26 cellular contexts compared by ENCODE assay signal in the genomic region with DNA sequence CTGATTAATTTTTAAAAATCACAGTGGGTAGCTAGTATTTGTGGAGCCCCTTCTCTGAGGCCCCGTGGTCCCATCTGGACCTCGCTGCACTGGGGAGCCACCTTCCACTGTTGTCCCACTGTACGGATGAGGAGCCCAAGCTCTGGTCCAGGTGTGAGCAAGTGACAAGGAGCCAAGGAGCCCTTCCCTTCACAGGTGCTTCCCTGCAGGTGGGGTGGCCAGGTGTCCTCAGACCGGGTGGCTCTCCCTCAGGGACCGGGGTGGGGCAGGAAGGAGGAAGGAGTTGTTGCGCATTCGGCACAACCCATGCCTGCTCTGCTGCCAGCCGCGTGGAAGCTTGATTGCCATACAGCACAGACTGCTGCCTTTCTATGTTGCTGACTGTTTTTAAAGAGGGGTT. TPM values are rescaled to one million over a fixed set of nuclear protein-coding genes. Genes with fewer than 3 reads are reported as not detected.
DNase-seq lines count a peak whose midpoint lies in the region; ATAC-seq and TF ChIP-seq lines count a peak whose summit lies in the region.
"Had no signal": no experiment of that assay in that cellular context is flagged by ENCODE, and none has a peak within 500 bp of the region (broad histone marks: within the 10 kb centered on the region; RNA-seq: fewer than 3 reads in every experiment).

No MANE protein-coding gene starts in this region.

- H3K4me1 Mint-ChIP-seq in chondrocyte (ENCODE audit: low read depth) = no peaks in the 10 kb centered on the region
- H3K4me1 Mint-ChIP-seq: activated CD4-positive, alpha-beta memory T cell treated with anti-CD3 and anti-CD28 coated beads, Interleukin-2, amount 10 ng/mL, durations not matched to agents 7 days and 5 days; immature natural killer cell; mesothelial cell of epicardium; naive thymus-derived CD8-positive, alpha-beta T cell had no signal

- H2BK12ac ChIP-seq in neuronal stem cell (ENCODE audit: low read length) = no peak overlapping the region

- H3K4me3 ChIP-seq in neuronal stem cell (ENCODE audit: low read length in 2 of 2) = no peak overlapping the region
- H3K4me3 ChIP-seq: heart left ventricle, left ventricle myocardium inferior, SJCRH30, thyroid gland had no signal

- no peak overlapping the region for H2AK5ac ChIP-seq in neuronal stem cell (ENCODE audit: low read depth, low read length)

- no peak overlapping the region for H2BK120ac ChIP-seq in neuronal stem cell (ENCODE audit: low read depth, low read length)

- no peaks in the 10 kb centered on the region for H3K36me3 ChIP-seq in neuronal stem cell (replicated peaks in 1 of 2; ENCODE audit: control insufficient read depth in 2 of 2, insufficient read depth in 2 of 2, low read length in 2 of 2)
- H3K36me3 ChIP-seq: heart left ventricle, left ventricle myocardium inferior, SJCRH30, thyroid gland had no signal

- H3K18ac ChIP-seq in neuronal stem cell (ENCODE audit: low read length) = peak overlapping the region; percentile 5

- no peak overlapping the region for H3K4me3 Mint-ChIP-seq in chondrocyte (ENCODE audit: unreplicated experiment)
- H3K4me3 Mint-ChIP-seq: activated CD4-positive, alpha-beta memory T cell treated with anti-CD3 and anti-CD28 coated beads, Interleukin-2, amount 10 ng/mL, durations not matched to agents 7 days and 5 days; immature natural killer cell; mesothelial cell of epicardium; naive thymus-derived CD8-positive, alpha-beta T cell; stimulated activated naive CD8-positive, alpha-beta T cell treated with anti-CD3 and anti-CD28 coated beads, Interleukin-15, Interleukin-2, amounts not matched to agents 100 ng/mL and 50 ng/mL, for 24 hours had no signal

- no peaks in the 10 kb centered on the region for H3K27me3 Mint-ChIP-seq in chondrocyte (ENCODE audit: low read depth)

- H3K9me3 Mint-ChIP-seq in chondrocyte (ENCODE audit: low read depth) = no peaks in the 10 kb centered on the region
- H3K9me3 Mint-ChIP-seq: activated CD4-positive, alpha-beta memory T cell treated with anti-CD3 and anti-CD28 coated beads, Interleukin-2, amount 10 ng/mL, durations not matched to agents 7 days and 5 days; immature natural killer cell; mesothelial cell of epicardium; naive thymus-derived CD8-positive, alpha-beta T cell; stimulated activated naive CD8-positive, alpha-beta T cell treated with anti-CD3 and anti-CD28 coated beads, Interleukin-15, Interleukin-2, amounts not matched to agents 100 ng/mL and 50 ng/mL, for 24 hours had no signal

- H2AFZ ChIP-seq in neuronal stem cell (ENCODE audit: low read length) = no peak overlapping the region
- H2AFZ ChIP-seq: parathyroid adenoma had no signal

- TF ChIP-seq CTCF in chondrocyte (IDR thresholded peaks at IDR 0.05) = no peak

- no peak overlapping the region for H2BK15ac ChIP-seq in neuronal stem cell (ENCODE audit: low read length)

- no peaks in the 10 kb centered on the region for H3K79me1 ChIP-seq in neuronal stem cell (ENCODE audit: low read depth, low read length)

- peak overlapping the region; percentile 80 for H3K23ac ChIP-seq in neuronal stem cell (ENCODE audit: low read depth, low read length, poor library complexity)

- no CpG with 5 or more reads among the region's 9 CpGs for WGBS in neuronal stem cell (ENCODE audit: extremely low coverage in 2 of 2, insufficient read length in 2 of 2, insufficient replicate concordance in 1 of 2), 2 donors

- H2BK5ac ChIP-seq in neuronal stem cell (ENCODE audit: low read length) = no peak overlapping the region

- H3K4me2 ChIP-seq in neuronal stem cell (ENCODE audit: insufficient read depth, low read length, poor library complexity, severe bottlenecking) = no peak overlapping the region

- H4K8ac ChIP-seq in neuronal stem cell (ENCODE audit: low read depth, low read length) = no peak overlapping the region

- ATAC-seq in HG02678 (IDR thresholded peaks at IDR 0.05; ENCODE audit: unreplicated experiment) (no peak), GM18861 (IDR thresholded peaks at IDR 0.05; ENCODE audit: unreplicated experiment) (no peak)
- ATAC-seq: activated CD4-positive, CD25-positive, alpha-beta regulatory T cell treated with anti-CD3 and anti-CD28 coated beads, Interleukin-2, amount 50 U/mL, for 24 hours; heart left ventricle; naive thymus-derived CD8-positive, alpha-beta T cell; Panc1; right cardiac atrium had no signal

- peaks cover 2 to 8% of the 10 kb centered on the region in 2 donors for H3K4me1 ChIP-seq in neuronal stem cell (ENCODE audit: control insufficient read depth in 2 of 2, insufficient read depth in 1 of 2, low read depth in 1 of 2, low read length in 2 of 2)
- H3K4me1 ChIP-seq: left ventricle myocardium inferior, parathyroid adenoma, SJCRH30 had no signal

- no peak overlapping the region for H3K14ac ChIP-seq in neuronal stem cell (ENCODE audit: low read length)

- peaks cover 0 to 30% (median 0%) of the 10 kb centered on the region in 3 experiments for H3K27me3 ChIP-seq in neuronal stem cell (ENCODE audit: control insufficient read depth in 3 of 3, insufficient read depth in 3 of 3, low read depth in 1 of 3, low read length in 3 of 3)
- H3K27me3 ChIP-seq: thyroid gland had no signal

- no peak overlapping the region for H3K27ac Mint-ChIP-seq in chondrocyte (ENCODE audit: unreplicated experiment)
- H3K27ac Mint-ChIP-seq: activated CD4-positive, alpha-beta memory T cell treated with anti-CD3 and anti-CD28 coated beads, Interleukin-2, amount 10 ng/mL, durations not matched to agents 7 days and 5 days; immature natural killer cell; mesothelial cell of epicardium; naive thymus-derived CD8-positive, alpha-beta T cell; stimulated activated naive CD8-positive, alpha-beta T cell treated with anti-CD3 and anti-CD28 coated beads, Interleukin-15, Interleukin-2, amounts not matched to agents 100 ng/mL and 50 ng/mL, for 24 hours had no signal

- H3K9me3 ChIP-seq in neuronal stem cell (replicated peaks in 1 of 2; ENCODE audit: control insufficient read depth in 2 of 2, insufficient read depth in 1 of 2, low read depth in 1 of 2, low read length in 2 of 2) = no peaks in the 10 kb centered on the region
- H3K9me3 ChIP-seq: heart left ventricle, left ventricle myocardium inferior, SJCRH30, thyroid gland had no signal

- DNase-seq in Ammon's horn (ENCODE audit: low spot score) (peak; percentile 6), COLO668 (lab: John Stamatoyannopoulos, UW; ENCODE audit: unreplicated experiment) (peak; percentile 42), chondrocyte (ENCODE audit: low spot score) (peak; percentile 79), neuronal stem cell (ENCODE audit: low spot score) (no peak), hippocampal formation (lab: John Stamatoyannopoulos, UW) (no peak), T-helper 2 cell (no peak)
- DNase-seq: activated CD4-positive, alpha-beta memory T cell treated with anti-CD3 and anti-CD28 coated beads, Interleukin-2, amount 10 ng/mL, durations not matched to agents 7 days and 5 days; activated gamma-delta T cell; immature natural killer cell; Kasumi-1; left ventricle myocardium inferior; MV-4-11; naive thymus-derived CD8-positive, alpha-beta T cell; NCI-H446 treated with DMSO at 0.1 percent for 48 hours; right cardiac atrium; SJCRH30; thyroid gland had no signal

- no peak overlapping the region for H3K4ac ChIP-seq in neuronal stem cell (ENCODE audit: low read length)

- no peak overlapping the region for H3K9ac ChIP-seq in neuronal stem cell (ENCODE audit: low read depth, low read length, poor library complexity)
- H3K9ac ChIP-seq: parathyroid adenoma had no signal

- no peaks in the 10 kb centered on the region for H3K36me3 Mint-ChIP-seq in chondrocyte (ENCODE audit: low read depth)
- H3K36me3 Mint-ChIP-seq: immature natural killer cell; mesothelial cell of epicardium; naive thymus-derived CD8-positive, alpha-beta T cell had no signal

- H4K91ac ChIP-seq in neuronal stem cell (ENCODE audit: low read depth, low read length, poor library complexity) = no peak overlapping the region

- no peak overlapping the region for H3K27ac ChIP-seq in neuronal stem cell (replicated peaks; ENCODE audit: low read length)
- H3K27ac ChIP-seq: epithelial cell of prostate, heart left ventricle, left ventricle myocardium inferior, parathyroid adenoma, SJCRH30, thyroid gland had no signal

RNA-seq across cellular contexts. Expression of a gene that starts 10.4 kb away (rescaled TPM):
- 113 to 214 TPM (median 197 TPM) in 3 replicates for total RNA-seq in chondrocyte
- polyA plus RNA-seq in neuronal stem cell (2013, experiment 1 of 2) = 23.1 TPM
- 21.3 TPM for polyA plus RNA-seq in neuronal stem cell (2013, experiment 2 of 2)
- total RNA-seq: activated CD4-positive, alpha-beta memory T cell treated with anti-CD3 and anti-CD28 coated beads, Interleukin-2, amount 10 ng/mL, durations not matched to agents 7 days and 5 days had no signal

RNA-seq across cellular contexts. Expression of a gene that starts 19.5 kb away (rescaled TPM):
- total RNA-seq in chondrocyte = 36.4 to 63.4 TPM (median 56.0 TPM) in 3 replicates
- polyA plus RNA-seq in neuronal stem cell (2013, experiment 1 of 2) = 2.5 TPM
- 2.6 TPM for polyA plus RNA-seq in neuronal stem cell (2013, experiment 2 of 2)
- total RNA-seq: activated CD4-positive, alpha-beta memory T cell treated with anti-CD3 and anti-CD28 coated beads, Interleukin-2, amount 10 ng/mL, durations not matched to agents 7 days and 5 days; left ventricle myocardium inferior had no signal
- polyA plus RNA-seq: naive thymus-derived CD8-positive, alpha-beta T cell had no signal

RNA-seq across cellular contexts. Expression of a gene that starts 56.7 kb away (rescaled TPM):
- total RNA-seq in chondrocyte = 0.28 to 20.8 TPM in 2 of 3 replicates, not detected in the other
- 0.31 TPM for polyA plus RNA-seq in neuronal stem cell (2013, experiment 1 of 2)
- 0.26 TPM for polyA plus RNA-seq in neuronal stem cell (2013, experiment 2 of 2)
- total RNA-seq: activated CD4-positive, alpha-beta memory T cell treated with anti-CD3 and anti-CD28 coated beads, Interleukin-2, amount 10 ng/mL, durations not matched to agents 7 days and 5 days; naive thymus-derived CD8-positive, alpha-beta T cell had no signal
- polyA plus RNA-seq: naive thymus-derived CD8-positive, alpha-beta T cell had no signal

Comparison
In these comparisons a context has a peak if more than half of its experiments do, and no peak if none do; other contexts are left out.
1. DNase-seq: peak in Ammon's horn (single experiment), COLO668 (single experiment) and chondrocyte (single experiment); none in neuronal stem cell (single experiment), hippocampal formation (0 of 2) and T-helper 2 cell (0 of 5).